Comparison of ENCODE assay signal across 11 cellular contexts in genomic region chr4:6272863-6273660, GRCh38. TPM values are rescaled to one million over a fixed set of nuclear protein-coding genes. Genes with fewer than 3 reads are reported as not detected.
DNase-seq lines count a peak whose midpoint lies in the region; ATAC-seq, FAIRE-seq and TF ChIP-seq lines count a peak whose summit lies in the region.
"Had no signal": no experiment of that assay in that cellular context is flagged by ENCODE, and none has a peak within 500 bp of the region (broad histone marks: within the 10 kb centered on the region; RNA-seq: fewer than 3 reads in every experiment).

No MANE protein-coding gene starts in this region.

- H3K9me3 ChIP-seq in heart left ventricle (no peaks in the 10 kb centered on the region), lower lobe of right lung (no peaks in the 10 kb centered on the region), aorta (ENCODE audit: control insufficient read depth, low read length) (no peaks in the 10 kb centered on the region)

- TF ChIP-seq POLR2A in heart left ventricle (IDR thresholded peaks at IDR 0.05) = no peak

- H3K36me3 ChIP-seq in heart left ventricle (peaks cover 0 to 5% (median 0%) of the 10 kb centered on the region in 9 donors), bronchial epithelial cell (ENCODE audit: control insufficient read depth, insufficient read depth, low read length) (no peaks in the 10 kb centered on the region), lower lobe of right lung (peaks cover 6% of the 10 kb centered on the region), aorta (ENCODE audit: control insufficient read depth in 1 of 2, insufficient read depth in 2 of 2, low read length in 1 of 2) (no peaks in the 10 kb centered on the region)

- H3K27ac ChIP-seq in heart left ventricle = peak overlapping the region in 11 of 12 donors; percentile 15 to 94 (median 85)
- H3K27ac ChIP-seq in lower lobe of right lung = peak overlapping the region; percentile 85
- H3K27ac ChIP-seq in aorta (ENCODE audit: low read depth in 1 of 2, low read length in 2 of 2) = peak overlapping the region; percentile 51 to 97

- no peak for TF ChIP-seq CTCF in heart left ventricle (IDR thresholded peaks at IDR 0.05)
- no peak for TF ChIP-seq CTCF in bronchial epithelial cell (IDR thresholded peaks at IDR 0.05; ENCODE audit: insufficient read depth, low read length, severe bottlenecking)
- TF ChIP-seq CTCF in lower lobe of right lung (IDR thresholded peaks at IDR 0.05) = no peak

- FAIRE-seq in bronchial epithelial cell (lab: Jason Lieb, UNC) = peak; percentile 86

- intact Hi-C loops in heart left ventricle (cut with DNase I) (loop anchor here in 1 of 10 donors (5.0 kb wide), 1 partner anchor 34 kb away; no protein-coding TSS in a partner anchor), left cardiac atrium (cut with DNase I) (no loop called here), lower lobe of right lung (cut with DNase I) (no loop called here), aorta (cut with DNase I) (no loop called here)

- no peaks in the 10 kb centered on the region for H3K27me3 ChIP-seq in heart left ventricle
- H3K27me3 ChIP-seq in bronchial epithelial cell (ENCODE audit: control insufficient read depth, insufficient read depth, low read length) = no peaks in the 10 kb centered on the region
- no peaks in the 10 kb centered on the region for H3K27me3 ChIP-seq in lower lobe of right lung (ENCODE audit: low read depth)
- H3K27me3 ChIP-seq in aorta (ENCODE audit: control insufficient read depth in 1 of 2, insufficient read depth in 2 of 2, low read length in 1 of 2) = no peaks in the 10 kb centered on the region

- ATAC-seq in heart left ventricle = peak in 1 of 4 donors; percentile 8
- no peak for ATAC-seq in left cardiac atrium
- peak; percentile 5 to 40 for ATAC-seq in lower lobe of right lung
- peak; percentile 21 for ATAC-seq in aorta (ENCODE audit: low FRiP score)
- ATAC-seq: activated naive CD8-positive, alpha-beta T cell treated with anti-CD3 and anti-CD28 coated beads, Interleukin-2, amount 50 U/mL, for 24 hours; natural killer cell had no signal

- DNase-seq in heart left ventricle = peak in 1 of 5 donors; percentile 61
- no peak for DNase-seq in left cardiac atrium
- DNase-seq in bronchial epithelial cell (ENCODE audit: low read depth) = peak; percentile 62
- peak; percentile 70 for DNase-seq in lower lobe of right lung
- no peak for DNase-seq in aorta
- DNase-seq in activated gamma-delta T cell (lab: John Stamatoyannopoulos, UW) = no peak
- DNase-seq in NCI-H345 treated with DMSO at 0.1 percent for 48 hours (lab: John Stamatoyannopoulos, UW; ENCODE audit: unreplicated experiment) = no peak
- DNase-seq in NCI-H2029 (lab: John Stamatoyannopoulos, UW) = no peak
- DNase-seq: activated naive CD8-positive, alpha-beta T cell treated with anti-CD3 and anti-CD28 coated beads, Interleukin-2, amount 50 U/mL, for 24 hours; natural killer cell; SIG-M5 had no signal

- H3K4me1 ChIP-seq in heart left ventricle = peaks cover 18 to 86% (median 72%) of the 10 kb centered on the region in 12 donors
- H3K4me1 ChIP-seq in lower lobe of right lung = peaks cover 88% of the 10 kb centered on the region
- H3K4me1 ChIP-seq in aorta (ENCODE audit: control insufficient read depth in 1 of 2, insufficient read depth in 2 of 2, low read length in 2 of 2) = no peaks in the 10 kb centered on the region

- H3K4me3 ChIP-seq in heart left ventricle = peak overlapping the region in 3 of 12 donors; percentile 1 to 83 (median 14)
- no peak overlapping the region for H3K4me3 ChIP-seq in bronchial epithelial cell (ENCODE audit: low read depth, low read length)
- no peak overlapping the region for H3K4me3 ChIP-seq in lower lobe of right lung
- H3K4me3 ChIP-seq in aorta (ENCODE audit: low read length in 2 of 2) = no peak overlapping the region

- 20 to 39% (median 35%) methylated on average over 15 of the region's 15 CpGs for WGBS in heart left ventricle, 4 donors
- 6 to 13% methylated on average over 15 of the region's 15 CpGs for WGBS in aorta, 2 donors

RNA-seq across cellular contexts. Expression of gene WFS1, which starts 3.4 kb away (rescaled TPM):
- total RNA-seq in heart left ventricle (100 to 1,000 TPM in 2 of 9 donors, 10 to 100 TPM in 7; 55.5 to 202 (median 74.7) TPM), left cardiac atrium (10 to 100 TPM; 66.0 to 68.0 TPM), bronchial epithelial cell (7.9 and 9.9 TPM in 2 replicates), lower lobe of right lung (70.3 TPM), aorta (10 to 100 TPM; 63.8 to 66.1 TPM)
- polyA plus RNA-seq in heart left ventricle (10 to 100 TPM; 44.8 to 62.1 TPM), aorta (10 to 100 TPM; 11.9 to 42.4 TPM)

Comparison
In these comparisons a context has a peak if more than half of its experiments do, and no peak if none do; other contexts are left out.
1. ATAC-seq: peak in lower lobe of right lung (2 of 2) and aorta (single experiment); none in left cardiac atrium (0 of 2).
2. DNase-seq: peak in bronchial epithelial cell (single experiment) and lower lobe of right lung (single experiment); none in left cardiac atrium (single experiment), aorta (0 of 2), activated gamma-delta T cell (single experiment), NCI-H345 treated with DMSO at 0.1 percent for 48 hours (single experiment) and NCI-H2029 (single experiment).
3. Peak in every context shown above with its lines, with median percentiles within 50 percentile points of each other: H3K27ac ChIP-seq.